1 cellular context compared by ENCODE assay signal in the genomic region with DNA sequence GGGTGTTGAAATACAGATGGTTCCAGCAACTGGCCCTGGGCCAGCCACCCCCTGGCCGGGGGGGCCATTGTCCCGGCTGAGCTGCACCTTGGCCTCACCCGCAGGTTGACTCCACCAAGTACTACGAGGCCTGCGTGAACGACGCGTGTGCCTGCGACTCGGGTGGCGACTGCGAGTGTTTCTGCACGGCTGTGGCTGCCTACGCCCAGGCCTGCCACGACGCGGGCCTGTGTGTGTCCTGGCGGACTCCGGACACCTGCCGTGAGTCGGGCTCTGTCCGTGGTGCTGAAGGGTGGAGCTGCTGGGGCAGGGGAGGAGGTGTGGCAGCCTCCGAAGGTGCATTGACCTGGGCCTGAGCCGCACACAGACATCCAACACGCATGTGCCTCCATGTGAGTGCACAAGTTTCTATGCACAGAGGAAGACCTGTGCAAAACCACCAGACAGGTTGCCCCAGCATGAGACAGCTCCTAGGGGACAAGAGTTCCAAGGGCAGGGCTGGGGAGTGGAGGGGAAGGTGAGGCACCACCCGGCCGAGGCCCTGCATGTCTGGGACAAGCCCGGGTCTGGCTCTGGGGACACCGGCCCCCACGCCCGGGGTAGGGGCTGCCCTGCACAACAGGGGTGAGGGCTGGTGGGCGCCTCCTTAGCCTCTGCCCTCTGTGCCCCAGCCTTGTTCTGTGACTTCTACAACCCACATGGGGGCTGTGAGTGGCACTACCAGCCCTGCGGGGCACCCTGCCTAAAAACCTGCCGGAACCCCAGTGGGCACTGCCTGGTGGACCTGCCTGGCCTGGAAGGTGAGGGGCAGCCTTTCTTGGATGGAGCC.
TF ChIP-seq lines count a peak whose summit lies in the region.

No MANE protein-coding gene starts in this region.

TF ChIP-seq in GM23338, 12 proteins besides CTCF, POLR2A, EP300 and RAD21:
- TF ChIP-seq REST (IDR thresholded peaks at IDR 0.05; ENCODE audit: unreplicated experiment) (peak; percentile 93), EZH2phosphoT487 (IDR thresholded peaks at IDR 0.05; ENCODE audit: unreplicated experiment) (no peak)
